In the genomic region with DNA sequence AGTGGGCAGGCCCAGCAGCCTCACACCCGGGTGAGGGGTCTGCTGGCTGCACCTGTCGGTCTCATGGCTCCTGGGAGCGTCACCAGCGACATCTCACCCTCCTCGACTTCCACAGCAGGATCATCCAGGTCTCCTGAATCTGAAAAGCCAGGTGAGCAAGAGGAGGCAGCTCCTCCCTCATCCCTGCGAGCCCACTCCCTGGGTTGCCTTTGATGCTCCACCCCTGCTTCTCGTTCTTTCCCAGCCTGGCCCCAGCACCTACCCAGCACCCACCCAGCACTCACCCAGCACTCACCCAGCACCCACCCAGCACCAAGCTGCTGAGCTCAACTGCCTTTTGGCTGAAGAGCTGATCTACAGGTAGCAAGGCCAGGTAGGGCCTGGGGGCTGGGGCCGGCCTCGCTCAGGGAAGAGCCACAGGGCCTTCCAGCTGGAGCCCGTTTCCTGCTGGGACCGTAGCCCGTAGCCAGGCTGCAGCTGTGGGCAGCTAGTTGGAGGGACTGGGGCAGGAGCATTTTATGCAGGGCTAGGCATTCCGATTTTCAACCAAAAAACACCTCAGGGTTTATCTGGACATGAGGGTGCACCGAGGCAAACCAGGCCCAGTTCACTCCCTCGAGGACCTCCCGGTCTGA, we compare ENCODE assay signal across 2 cellular contexts.
A peak's percentile ranks its signal among the peaks of the same experiment; 100 is the strongest.
TF ChIP-seq lines count a peak whose summit lies in the region.

A gene with protein sequence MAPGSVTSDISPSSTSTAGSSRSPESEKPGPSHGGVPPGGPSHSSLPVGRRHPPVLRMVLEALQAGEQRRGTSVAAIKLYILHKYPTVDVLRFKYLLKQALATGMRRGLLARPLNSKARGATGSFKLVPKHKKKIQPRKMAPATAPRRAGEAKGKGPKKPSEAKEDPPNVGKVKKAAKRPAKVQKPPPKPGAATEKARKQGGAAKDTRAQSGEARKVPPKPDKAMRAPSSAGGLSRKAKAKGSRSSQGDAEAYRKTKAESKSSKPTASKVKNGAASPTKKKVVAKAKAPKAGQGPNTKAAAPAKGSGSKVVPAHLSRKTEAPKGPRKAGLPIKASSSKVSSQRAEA (plus strand): TSS at position 20 of the 635 bp plus-strand sequence. CDS start 44 bp downstream, at position 64.

TF ChIP-seq in GM23338, 12 proteins besides CTCF, POLR2A, EP300 and RAD21:
- no peak for TF ChIP-seq NANOG (IDR thresholded peaks at IDR 0.05; ENCODE audit: borderline replicate concordance)

TF ChIP-seq in H1, 55 proteins besides CTCF, POLR2A, EP300 and RAD21:
- TF ChIP-seq SAP30 (IDR thresholded peaks at IDR 0.05; ENCODE audit: insufficient read depth, insufficient replicate concordance, low read length) (no peak), KDM4A (IDR thresholded peaks at IDR 0.05; ENCODE audit: low read depth, low read length, severe bottlenecking) (peak; percentile 31)
